Comparison of ENCODE assay signal across 8 cellular contexts in genomic region chr11:73598719-73599379, GRCh38. TPM values are rescaled to one million over a fixed set of nuclear protein-coding genes. Genes with fewer than 3 reads are reported as not detected.
A peak's percentile ranks its signal among the peaks of the same experiment; 100 is the strongest.
DNase-seq lines count a peak whose midpoint lies in the region; ATAC-seq, FAIRE-seq and TF ChIP-seq lines count a peak whose summit lies in the region.

No MANE protein-coding gene starts in this region.

- peak overlapping the region; percentile 86 for H3K27ac Mint-ChIP-seq in activated CD4-positive, alpha-beta memory T cell treated with anti-CD3 and anti-CD28 coated beads, Interleukin-2, amount 10 ng/mL, durations not matched to agents 7 days and 5 days
- peak overlapping the region; percentile 87 to 95 (median 92) for H3K27ac Mint-ChIP-seq in immature natural killer cell

- H3K4me3 Mint-ChIP-seq in activated CD4-positive, alpha-beta memory T cell treated with anti-CD3 and anti-CD28 coated beads, Interleukin-2, amount 10 ng/mL, durations not matched to agents 7 days and 5 days: peak overlapping the region; percentile 93
- H3K4me3 Mint-ChIP-seq in immature natural killer cell: peak overlapping the region; percentile 91 to 98 (median 96)

- no peaks in the 10 kb centered on the region for H3K27me3 ChIP-seq in thoracic aorta (replicated peaks; ENCODE audit: insufficient read depth)

- peaks cover 10% of the 10 kb centered on the region for H3K36me3 Mint-ChIP-seq in activated CD4-positive, alpha-beta memory T cell treated with anti-CD3 and anti-CD28 coated beads, Interleukin-2, amount 10 ng/mL, durations not matched to agents 7 days and 5 days (ENCODE audit: low read depth)
- H3K36me3 Mint-ChIP-seq in immature natural killer cell: no peaks in the 10 kb centered on the region

- POLR2A ChIA-PET in activated CD4-positive, alpha-beta memory T cell treated with anti-CD3 and anti-CD28 coated beads, Interleukin-2, amount 10 ng/mL, durations not matched to agents 7 days and 5 days (lab: Charles Lee): interaction anchor here (0.6 to 2.6 kb wide), 7 partner anchors 9 to 894 kb away, joined by 3 to 5 read pairs (median 4); no protein-coding TSS in a partner anchor

- H3K4me3 ChIP-seq in thoracic aorta: peak overlapping the region; percentile 96

- peaks cover 12 to 13% of the 10 kb centered on the region in 2 donors for H3K4me1 ChIP-seq in thoracic aorta (ENCODE audit: control insufficient read depth in 1 of 2, low read depth in 2 of 2)

- ATAC-seq in GM21528 (IDR thresholded peaks at IDR 0.05; ENCODE audit: low FRiP score, unreplicated experiment) (peak; percentile 23), thoracic aorta (ENCODE audit: insufficient number of reproducible peaks, low FRiP score, low read depth) (no peak)

- DNase-seq in activated CD4-positive, alpha-beta memory T cell treated with anti-CD3 and anti-CD28 coated beads, Interleukin-2, amount 10 ng/mL, durations not matched to agents 7 days and 5 days: no peak
- DNase-seq in immature natural killer cell (no peak), thoracic aorta (ENCODE audit: low spot score) (no peak), A172 (ENCODE audit: low spot score) (no peak), T1000 (lab: John Stamatoyannopoulos, UW) (no peak), frontal cortex (ENCODE audit: low spot score in 2 of 2) (no peak)

- TF ChIP-seq CTCF in C4-2B (conservative IDR thresholded peaks at IDR 0.05) (no peak), thoracic aorta (IDR thresholded peaks at IDR 0.05) (no peak)

- H3K36me3 ChIP-seq in thoracic aorta: no peaks in the 10 kb centered on the region

- H3K27ac ChIP-seq in C4-2B (peak overlapping the region; percentile 79), thoracic aorta (peak overlapping the region; percentile 53 to 70)

- peaks cover 2% of the 10 kb centered on the region for H3K27me3 Mint-ChIP-seq in activated CD4-positive, alpha-beta memory T cell treated with anti-CD3 and anti-CD28 coated beads, Interleukin-2, amount 10 ng/mL, durations not matched to agents 7 days and 5 days
- H3K27me3 Mint-ChIP-seq in immature natural killer cell (ENCODE audit: low read depth in 3 of 3): peaks cover 8 to 16% (median 12%) of the 10 kb centered on the region in 3 donors

- CTCF ChIA-PET in activated CD4-positive, alpha-beta memory T cell treated with anti-CD3 and anti-CD28 coated beads, Interleukin-2, amount 10 ng/mL, durations not matched to agents 7 days and 5 days (lab: Charles Lee): interaction anchor here (0.6 to 1.2 kb wide), 4 partner anchors 27 to 247 kb away, joined by 3 to 5 read pairs (median 4); no protein-coding TSS in a partner anchor

- peaks cover 28% of the 10 kb centered on the region for H3K4me1 Mint-ChIP-seq in activated CD4-positive, alpha-beta memory T cell treated with anti-CD3 and anti-CD28 coated beads, Interleukin-2, amount 10 ng/mL, durations not matched to agents 7 days and 5 days
- peaks cover 26 to 43% of the 10 kb centered on the region in 2 donors for H3K4me1 Mint-ChIP-seq in immature natural killer cell

- H3K9me3 ChIP-seq in thoracic aorta: no peaks in the 10 kb centered on the region

- no peaks in the 10 kb centered on the region for H3K9me3 Mint-ChIP-seq in activated CD4-positive, alpha-beta memory T cell treated with anti-CD3 and anti-CD28 coated beads, Interleukin-2, amount 10 ng/mL, durations not matched to agents 7 days and 5 days
- H3K9me3 Mint-ChIP-seq in immature natural killer cell: no peaks in the 10 kb centered on the region

- FAIRE-seq in frontal cortex (lab: Jason Lieb, UNC): no peak

RNA-seq across cellular contexts. Expression of gene FAM168A, which starts 0.9 kb away (rescaled TPM):
- 10 to 100 TPM; 22.2 to 24.0 TPM for total RNA-seq in activated CD4-positive, alpha-beta memory T cell treated with anti-CD3 and anti-CD28 coated beads, Interleukin-2, amount 10 ng/mL, durations not matched to agents 7 days and 5 days
- polyA plus RNA-seq in immature natural killer cell: 1 to 10 TPM; 1.3 to 3.1 (median 1.3) TPM
- 10 to 100 TPM; 34.0 to 36.0 TPM for total RNA-seq in thoracic aorta
- total RNA-seq in A172 (2014; rRNA removed; shearing (Covaris generic)): 18.1 and 22.3 TPM in 2 replicates
- 51.4 TPM for total RNA-seq in frontal cortex

RNA-seq across cellular contexts. Expression of gene PLEKHB1, which starts 47.5 kb away (rescaled TPM):
- 1 to 10 TPM; 8.4 to 8.6 TPM for total RNA-seq in activated CD4-positive, alpha-beta memory T cell treated with anti-CD3 and anti-CD28 coated beads, Interleukin-2, amount 10 ng/mL, durations not matched to agents 7 days and 5 days
- 10 to 100 TPM in 2 of 3 donors, 1 to 10 TPM in 1; 5.8 to 14.0 (median 10.6) TPM for polyA plus RNA-seq in immature natural killer cell
- total RNA-seq in thoracic aorta: 1 to 10 TPM; 7.3 to 7.9 TPM
- 6.2 and 10.2 TPM in 2 replicates for total RNA-seq in A172 (2014; rRNA removed; shearing (Covaris generic))
- total RNA-seq in frontal cortex: 5.3 TPM
